Comparison of ENCODE assay signal across 1 cellular context in the genomic region with DNA sequence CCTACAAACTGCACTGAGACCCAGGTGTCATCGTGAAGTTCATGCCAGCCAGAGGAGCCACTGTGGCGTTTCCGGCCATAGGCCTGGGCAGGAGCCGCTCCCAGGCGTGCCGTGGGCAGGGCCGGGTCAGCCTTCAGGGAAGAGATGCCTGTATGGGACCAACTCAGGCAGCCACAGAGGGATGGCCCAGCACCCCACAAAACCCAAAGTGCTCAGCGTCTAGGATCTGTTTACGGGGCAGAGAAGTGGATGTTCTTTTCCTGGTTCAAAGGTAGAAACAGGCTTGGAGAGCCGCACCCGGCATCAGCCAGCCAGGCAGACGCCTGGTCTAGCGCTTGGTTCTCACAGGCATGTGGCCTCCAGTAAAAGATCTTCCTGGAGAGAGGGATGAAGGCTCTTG.
TF ChIP-seq lines count a peak whose summit lies in the region.

No MANE protein-coding gene starts in this region.

TF ChIP-seq in GM12878, 131 proteins besides CTCF, POLR2A, EP300 and RAD21:
- TF ChIP-seq, protein P1, sequence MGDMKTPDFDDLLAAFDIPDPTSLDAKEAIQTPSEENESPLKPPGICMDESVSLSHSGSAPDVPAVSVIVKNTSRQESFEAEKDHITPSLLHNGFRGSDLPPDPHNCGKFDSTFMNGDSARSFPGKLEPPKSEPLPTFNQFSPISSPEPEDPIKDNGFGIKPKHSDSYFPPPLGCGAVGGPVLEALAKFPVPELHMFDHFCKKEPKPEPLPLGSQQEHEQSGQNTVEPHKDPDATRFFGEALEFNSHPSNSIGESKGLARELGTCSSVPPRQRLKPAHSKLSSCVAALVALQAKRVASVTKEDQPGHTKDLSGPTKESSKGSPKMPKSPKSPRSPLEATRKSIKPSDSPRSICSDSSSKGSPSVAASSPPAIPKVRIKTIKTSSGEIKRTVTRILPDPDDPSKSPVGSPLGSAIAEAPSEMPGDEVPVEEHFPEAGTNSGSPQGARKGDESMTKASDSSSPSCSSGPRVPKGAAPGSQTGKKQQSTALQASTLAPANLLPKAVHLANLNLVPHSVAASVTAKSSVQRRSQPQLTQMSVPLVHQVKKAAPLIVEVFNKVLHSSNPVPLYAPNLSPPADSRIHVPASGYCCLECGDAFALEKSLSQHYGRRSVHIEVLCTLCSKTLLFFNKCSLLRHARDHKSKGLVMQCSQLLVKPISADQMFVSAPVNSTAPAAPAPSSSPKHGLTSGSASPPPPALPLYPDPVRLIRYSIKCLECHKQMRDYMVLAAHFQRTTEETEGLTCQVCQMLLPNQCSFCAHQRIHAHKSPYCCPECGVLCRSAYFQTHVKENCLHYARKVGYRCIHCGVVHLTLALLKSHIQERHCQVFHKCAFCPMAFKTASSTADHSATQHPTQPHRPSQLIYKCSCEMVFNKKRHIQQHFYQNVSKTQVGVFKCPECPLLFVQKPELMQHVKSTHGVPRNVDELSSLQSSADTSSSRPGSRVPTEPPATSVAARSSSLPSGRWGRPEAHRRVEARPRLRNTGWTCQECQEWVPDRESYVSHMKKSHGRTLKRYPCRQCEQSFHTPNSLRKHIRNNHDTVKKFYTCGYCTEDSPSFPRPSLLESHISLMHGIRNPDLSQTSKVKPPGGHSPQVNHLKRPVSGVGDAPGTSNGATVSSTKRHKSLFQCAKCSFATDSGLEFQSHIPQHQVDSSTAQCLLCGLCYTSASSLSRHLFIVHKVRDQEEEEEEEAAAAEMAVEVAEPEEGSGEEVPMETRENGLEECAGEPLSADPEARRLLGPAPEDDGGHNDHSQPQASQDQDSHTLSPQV (IDR thresholded peaks at IDR 0.05): no peak
- TF ChIP-seq SRF (IDR thresholded peaks at IDR 0.05; ENCODE audit: low read depth in 2 of 2, low read length in 2 of 2) (no peak), EGR1 (IDR thresholded peaks at IDR 0.05; ENCODE audit: borderline replicate concordance in 1 of 2, low read depth in 2 of 2, low read length in 2 of 2) (no peak), HDAC6 (IDR thresholded peaks at IDR 0.05; ENCODE audit: unreplicated experiment) (no peak), ZNF24 (IDR thresholded peaks at IDR 0.05) (no peak), JUND (IDR thresholded peaks at IDR 0.05; ENCODE audit: low read depth, low read length) (no peak), MYB (IDR thresholded peaks at IDR 0.05; ENCODE audit: borderline replicate concordance, low read depth, low read length) (no peak), CREB1 (IDR thresholded peaks at IDR 0.05; ENCODE audit: low read depth) (no peak), SREBF2 (IDR thresholded peaks at IDR 0.05; ENCODE audit: low read length) (no peak), POLR2AphosphoS5 (IDR thresholded peaks at IDR 0.05; ENCODE audit: low read length) (no peak), STAT3 (IDR thresholded peaks at IDR 0.05; ENCODE audit: low read depth, low read length) (no peak), IKZF1 (conservative IDR thresholded peaks at IDR 0.05) (no peak), PAX8 (IDR thresholded peaks at IDR 0.05) (no peak), GABPA (IDR thresholded peaks at IDR 0.05; ENCODE audit: low read depth) (no peak), CHD2 (IDR thresholded peaks at IDR 0.05; ENCODE audit: borderline replicate concordance, low read depth, low read length) (no peak)
- TF ChIP-seq, protein P2, sequence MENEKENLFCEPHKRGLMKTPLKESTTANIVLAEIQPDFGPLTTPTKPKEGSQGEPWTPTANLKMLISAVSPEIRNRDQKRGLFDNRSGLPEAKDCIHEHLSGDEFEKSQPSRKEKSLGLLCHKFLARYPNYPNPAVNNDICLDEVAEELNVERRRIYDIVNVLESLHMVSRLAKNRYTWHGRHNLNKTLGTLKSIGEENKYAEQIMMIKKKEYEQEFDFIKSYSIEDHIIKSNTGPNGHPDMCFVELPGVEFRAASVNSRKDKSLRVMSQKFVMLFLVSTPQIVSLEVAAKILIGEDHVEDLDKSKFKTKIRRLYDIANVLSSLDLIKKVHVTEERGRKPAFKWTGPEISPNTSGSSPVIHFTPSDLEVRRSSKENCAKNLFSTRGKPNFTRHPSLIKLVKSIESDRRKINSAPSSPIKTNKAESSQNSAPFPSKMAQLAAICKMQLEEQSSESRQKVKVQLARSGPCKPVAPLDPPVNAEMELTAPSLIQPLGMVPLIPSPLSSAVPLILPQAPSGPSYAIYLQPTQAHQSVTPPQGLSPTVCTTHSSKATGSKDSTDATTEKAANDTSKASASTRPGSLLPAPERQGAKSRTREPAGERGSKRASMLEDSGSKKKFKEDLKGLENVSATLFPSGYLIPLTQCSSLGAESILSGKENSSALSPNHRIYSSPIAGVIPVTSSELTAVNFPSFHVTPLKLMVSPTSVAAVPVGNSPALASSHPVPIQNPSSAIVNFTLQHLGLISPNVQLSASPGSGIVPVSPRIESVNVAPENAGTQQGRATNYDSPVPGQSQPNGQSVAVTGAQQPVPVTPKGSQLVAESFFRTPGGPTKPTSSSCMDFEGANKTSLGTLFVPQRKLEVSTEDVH (IDR thresholded peaks at IDR 0.05; ENCODE audit: low read depth, partially characterized antibody): no peak
- TF ChIP-seq, protein P3, sequence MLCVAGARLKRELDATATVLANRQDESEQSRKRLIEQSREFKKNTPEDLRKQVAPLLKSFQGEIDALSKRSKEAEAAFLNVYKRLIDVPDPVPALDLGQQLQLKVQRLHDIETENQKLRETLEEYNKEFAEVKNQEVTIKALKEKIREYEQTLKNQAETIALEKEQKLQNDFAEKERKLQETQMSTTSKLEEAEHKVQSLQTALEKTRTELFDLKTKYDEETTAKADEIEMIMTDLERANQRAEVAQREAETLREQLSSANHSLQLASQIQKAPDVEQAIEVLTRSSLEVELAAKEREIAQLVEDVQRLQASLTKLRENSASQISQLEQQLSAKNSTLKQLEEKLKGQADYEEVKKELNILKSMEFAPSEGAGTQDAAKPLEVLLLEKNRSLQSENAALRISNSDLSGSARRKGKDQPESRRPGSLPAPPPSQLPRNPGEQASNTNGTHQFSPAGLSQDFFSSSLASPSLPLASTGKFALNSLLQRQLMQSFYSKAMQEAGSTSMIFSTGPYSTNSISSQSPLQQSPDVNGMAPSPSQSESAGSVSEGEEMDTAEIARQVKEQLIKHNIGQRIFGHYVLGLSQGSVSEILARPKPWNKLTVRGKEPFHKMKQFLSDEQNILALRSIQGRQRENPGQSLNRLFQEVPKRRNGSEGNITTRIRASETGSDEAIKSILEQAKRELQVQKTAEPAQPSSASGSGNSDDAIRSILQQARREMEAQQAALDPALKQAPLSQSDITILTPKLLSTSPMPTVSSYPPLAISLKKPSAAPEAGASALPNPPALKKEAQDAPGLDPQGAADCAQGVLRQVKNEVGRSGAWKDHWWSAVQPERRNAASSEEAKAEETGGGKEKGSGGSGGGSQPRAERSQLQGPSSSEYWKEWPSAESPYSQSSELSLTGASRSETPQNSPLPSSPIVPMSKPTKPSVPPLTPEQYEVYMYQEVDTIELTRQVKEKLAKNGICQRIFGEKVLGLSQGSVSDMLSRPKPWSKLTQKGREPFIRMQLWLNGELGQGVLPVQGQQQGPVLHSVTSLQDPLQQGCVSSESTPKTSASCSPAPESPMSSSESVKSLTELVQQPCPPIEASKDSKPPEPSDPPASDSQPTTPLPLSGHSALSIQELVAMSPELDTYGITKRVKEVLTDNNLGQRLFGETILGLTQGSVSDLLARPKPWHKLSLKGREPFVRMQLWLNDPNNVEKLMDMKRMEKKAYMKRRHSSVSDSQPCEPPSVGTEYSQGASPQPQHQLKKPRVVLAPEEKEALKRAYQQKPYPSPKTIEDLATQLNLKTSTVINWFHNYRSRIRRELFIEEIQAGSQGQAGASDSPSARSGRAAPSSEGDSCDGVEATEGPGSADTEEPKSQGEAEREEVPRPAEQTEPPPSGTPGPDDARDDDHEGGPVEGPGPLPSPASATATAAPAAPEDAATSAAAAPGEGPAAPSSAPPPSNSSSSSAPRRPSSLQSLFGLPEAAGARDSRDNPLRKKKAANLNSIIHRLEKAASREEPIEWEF (IDR thresholded peaks at IDR 0.05; ENCODE audit: insufficient replicate concordance, low read depth, low read length): no peak
- TF ChIP-seq, protein P4, sequence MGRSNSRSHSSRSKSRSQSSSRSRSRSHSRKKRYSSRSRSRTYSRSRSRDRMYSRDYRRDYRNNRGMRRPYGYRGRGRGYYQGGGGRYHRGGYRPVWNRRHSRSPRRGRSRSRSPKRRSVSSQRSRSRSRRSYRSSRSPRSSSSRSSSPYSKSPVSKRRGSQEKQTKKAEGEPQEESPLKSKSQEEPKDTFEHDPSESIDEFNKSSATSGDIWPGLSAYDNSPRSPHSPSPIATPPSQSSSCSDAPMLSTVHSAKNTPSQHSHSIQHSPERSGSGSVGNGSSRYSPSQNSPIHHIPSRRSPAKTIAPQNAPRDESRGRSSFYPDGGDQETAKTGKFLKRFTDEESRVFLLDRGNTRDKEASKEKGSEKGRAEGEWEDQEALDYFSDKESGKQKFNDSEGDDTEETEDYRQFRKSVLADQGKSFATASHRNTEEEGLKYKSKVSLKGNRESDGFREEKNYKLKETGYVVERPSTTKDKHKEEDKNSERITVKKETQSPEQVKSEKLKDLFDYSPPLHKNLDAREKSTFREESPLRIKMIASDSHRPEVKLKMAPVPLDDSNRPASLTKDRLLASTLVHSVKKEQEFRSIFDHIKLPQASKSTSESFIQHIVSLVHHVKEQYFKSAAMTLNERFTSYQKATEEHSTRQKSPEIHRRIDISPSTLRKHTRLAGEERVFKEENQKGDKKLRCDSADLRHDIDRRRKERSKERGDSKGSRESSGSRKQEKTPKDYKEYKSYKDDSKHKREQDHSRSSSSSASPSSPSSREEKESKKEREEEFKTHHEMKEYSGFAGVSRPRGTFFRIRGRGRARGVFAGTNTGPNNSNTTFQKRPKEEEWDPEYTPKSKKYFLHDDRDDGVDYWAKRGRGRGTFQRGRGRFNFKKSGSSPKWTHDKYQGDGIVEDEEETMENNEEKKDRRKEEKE (IDR thresholded peaks at IDR 0.05): no peak
- TF ChIP-seq, protein P5, sequence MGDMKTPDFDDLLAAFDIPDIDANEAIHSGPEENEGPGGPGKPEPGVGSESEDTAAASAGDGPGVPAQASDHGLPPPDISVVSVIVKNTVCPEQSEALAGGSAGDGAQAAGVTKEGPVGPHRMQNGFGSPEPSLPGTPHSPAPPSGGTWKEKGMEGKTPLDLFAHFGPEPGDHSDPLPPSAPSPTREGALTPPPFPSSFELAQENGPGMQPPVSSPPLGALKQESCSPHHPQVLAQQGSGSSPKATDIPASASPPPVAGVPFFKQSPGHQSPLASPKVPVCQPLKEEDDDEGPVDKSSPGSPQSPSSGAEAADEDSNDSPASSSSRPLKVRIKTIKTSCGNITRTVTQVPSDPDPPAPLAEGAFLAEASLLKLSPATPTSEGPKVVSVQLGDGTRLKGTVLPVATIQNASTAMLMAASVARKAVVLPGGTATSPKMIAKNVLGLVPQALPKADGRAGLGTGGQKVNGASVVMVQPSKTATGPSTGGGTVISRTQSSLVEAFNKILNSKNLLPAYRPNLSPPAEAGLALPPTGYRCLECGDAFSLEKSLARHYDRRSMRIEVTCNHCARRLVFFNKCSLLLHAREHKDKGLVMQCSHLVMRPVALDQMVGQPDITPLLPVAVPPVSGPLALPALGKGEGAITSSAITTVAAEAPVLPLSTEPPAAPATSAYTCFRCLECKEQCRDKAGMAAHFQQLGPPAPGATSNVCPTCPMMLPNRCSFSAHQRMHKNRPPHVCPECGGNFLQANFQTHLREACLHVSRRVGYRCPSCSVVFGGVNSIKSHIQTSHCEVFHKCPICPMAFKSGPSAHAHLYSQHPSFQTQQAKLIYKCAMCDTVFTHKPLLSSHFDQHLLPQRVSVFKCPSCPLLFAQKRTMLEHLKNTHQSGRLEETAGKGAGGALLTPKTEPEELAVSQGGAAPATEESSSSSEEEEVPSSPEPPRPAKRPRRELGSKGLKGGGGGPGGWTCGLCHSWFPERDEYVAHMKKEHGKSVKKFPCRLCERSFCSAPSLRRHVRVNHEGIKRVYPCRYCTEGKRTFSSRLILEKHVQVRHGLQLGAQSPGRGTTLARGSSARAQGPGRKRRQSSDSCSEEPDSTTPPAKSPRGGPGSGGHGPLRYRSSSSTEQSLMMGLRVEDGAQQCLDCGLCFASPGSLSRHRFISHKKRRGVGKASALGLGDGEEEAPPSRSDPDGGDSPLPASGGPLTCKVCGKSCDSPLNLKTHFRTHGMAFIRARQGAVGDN (IDR thresholded peaks at IDR 0.05): no peak
- TF ChIP-seq, protein P6, sequence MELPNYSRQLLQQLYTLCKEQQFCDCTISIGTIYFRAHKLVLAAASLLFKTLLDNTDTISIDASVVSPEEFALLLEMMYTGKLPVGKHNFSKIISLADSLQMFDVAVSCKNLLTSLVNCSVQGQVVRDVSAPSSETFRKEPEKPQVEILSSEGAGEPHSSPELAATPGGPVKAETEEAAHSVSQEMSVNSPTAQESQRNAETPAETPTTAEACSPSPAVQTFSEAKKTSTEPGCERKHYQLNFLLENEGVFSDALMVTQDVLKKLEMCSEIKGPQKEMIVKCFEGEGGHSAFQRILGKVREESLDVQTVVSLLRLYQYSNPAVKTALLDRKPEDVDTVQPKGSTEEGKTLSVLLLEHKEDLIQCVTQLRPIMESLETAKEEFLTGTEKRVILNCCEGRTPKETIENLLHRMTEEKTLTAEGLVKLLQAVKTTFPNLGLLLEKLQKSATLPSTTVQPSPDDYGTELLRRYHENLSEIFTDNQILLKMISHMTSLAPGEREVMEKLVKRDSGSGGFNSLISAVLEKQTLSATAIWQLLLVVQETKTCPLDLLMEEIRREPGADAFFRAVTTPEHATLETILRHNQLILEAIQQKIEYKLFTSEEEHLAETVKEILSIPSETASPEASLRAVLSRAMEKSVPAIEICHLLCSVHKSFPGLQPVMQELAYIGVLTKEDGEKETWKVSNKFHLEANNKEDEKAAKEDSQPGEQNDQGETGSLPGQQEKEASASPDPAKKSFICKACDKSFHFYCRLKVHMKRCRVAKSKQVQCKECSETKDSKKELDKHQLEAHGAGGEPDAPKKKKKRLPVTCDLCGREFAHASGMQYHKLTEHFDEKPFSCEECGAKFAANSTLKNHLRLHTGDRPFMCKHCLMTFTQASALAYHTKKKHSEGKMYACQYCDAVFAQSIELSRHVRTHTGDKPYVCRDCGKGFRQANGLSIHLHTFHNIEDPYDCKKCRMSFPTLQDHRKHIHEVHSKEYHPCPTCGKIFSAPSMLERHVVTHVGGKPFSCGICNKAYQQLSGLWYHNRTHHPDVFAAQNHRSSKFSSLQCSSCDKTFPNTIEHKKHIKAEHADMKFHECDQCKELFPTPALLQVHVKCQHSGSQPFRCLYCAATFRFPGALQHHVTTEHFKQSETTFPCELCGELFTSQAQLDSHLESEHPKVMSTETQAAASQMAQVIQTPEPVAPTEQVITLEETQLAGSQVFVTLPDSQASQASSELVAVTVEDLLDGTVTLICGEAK (IDR thresholded peaks at IDR 0.05; ENCODE audit: borderline replicate concordance): no peak
